ENCODE assay signal across 9 cellular contexts in genomic region chr3:14430706-14431470, GRCh38. TPM values are rescaled to one million over a fixed set of nuclear protein-coding genes. Genes with fewer than 3 reads are reported as not detected.
DNase-seq lines count a peak whose midpoint lies in the region; ATAC-seq, FAIRE-seq and TF ChIP-seq lines count a peak whose summit lies in the region.
"Had no signal": no experiment of that assay in that cellular context is flagged by ENCODE, and none has a peak within 500 bp of the region (broad histone marks: within the 10 kb centered on the region; RNA-seq: fewer than 3 reads in every experiment).

No MANE protein-coding gene starts in this region.

- H3K36me3 Mint-ChIP-seq in activated T-cell treated with anti-CD3 and anti-CD28 coated beads, Interleukin-2, amount 50 U/mL, for 72 hours (ENCODE audit: insufficient read depth in 2 of 2): no peaks in the 10 kb centered on the region
- H3K36me3 Mint-ChIP-seq in activated T-helper 1 cell treated with anti-CD3 and anti-CD28 coated beads, Interleukin-12 subunit alpha, Interleukin-12 subunit beta, Interleukin-2, Interleukin-4 antibody, amounts not matched to agents 30 ng/mL and 10 ng/mL and 1 ng/mL, durations not matched to agents 14 hours and 24 hours and 36 hours (ENCODE audit: low read depth): peaks cover 7% of the 10 kb centered on the region
- H3K36me3 Mint-ChIP-seq in memory B cell: no peaks in the 10 kb centered on the region

- DNase-seq in activated T-cell treated with anti-CD3 and anti-CD28 coated beads, Interleukin-2, amount 50 U/mL, for 72 hours: no peak
- DNase-seq in activated T-cell treated with anti-CD3 and anti-CD28 coated beads for 4 hours (no peak), memory B cell (ENCODE audit: low spot score in 2 of 2) (no peak), tibial artery (no peak), HTR-8/SVneo (ENCODE audit: insufficient read length, low spot score) (no peak), NCI-H2029 treated with DMSO at 0.1 percent for 48 hours (lab: John Stamatoyannopoulos, UW) (no peak)
- no peak for DNase-seq in activated T-helper 1 cell treated with anti-CD3 and anti-CD28 coated beads, Interleukin-12 subunit alpha, Interleukin-12 subunit beta, Interleukin-2, Interleukin-4 antibody, amounts not matched to agents 30 ng/mL and 10 ng/mL and 1 ng/mL, durations not matched to agents 14 hours and 24 hours and 36 hours (ENCODE audit: low spot score)
- DNase-seq: amniotic stem cell had no signal

- H3K4me1 ChIP-seq in tibial artery: peaks cover 0 to 41% (median 38%) of the 10 kb centered on the region in 4 donors

- H3K27me3 Mint-ChIP-seq in activated T-cell treated with anti-CD3 and anti-CD28 coated beads, Interleukin-2, amount 50 U/mL, for 72 hours (ENCODE audit: low read depth): no peaks in the 10 kb centered on the region
- no peaks in the 10 kb centered on the region for H3K27me3 Mint-ChIP-seq in activated T-helper 1 cell treated with anti-CD3 and anti-CD28 coated beads, Interleukin-12 subunit alpha, Interleukin-12 subunit beta, Interleukin-2, Interleukin-4 antibody, amounts not matched to agents 30 ng/mL and 10 ng/mL and 1 ng/mL, durations not matched to agents 14 hours and 24 hours and 36 hours (ENCODE audit: insufficient read depth)
- no peaks in the 10 kb centered on the region for H3K27me3 Mint-ChIP-seq in memory B cell

- H3K9me3 Mint-ChIP-seq in activated T-cell treated with anti-CD3 and anti-CD28 coated beads, Interleukin-2, amount 50 U/mL, for 72 hours: no peaks in the 10 kb centered on the region
- H3K9me3 Mint-ChIP-seq in activated T-helper 1 cell treated with anti-CD3 and anti-CD28 coated beads, Interleukin-12 subunit alpha, Interleukin-12 subunit beta, Interleukin-2, Interleukin-4 antibody, amounts not matched to agents 30 ng/mL and 10 ng/mL and 1 ng/mL, durations not matched to agents 14 hours and 24 hours and 36 hours: no peaks in the 10 kb centered on the region
- H3K9me3 Mint-ChIP-seq in memory B cell: no peaks in the 10 kb centered on the region

- H3K27ac Mint-ChIP-seq in activated T-cell treated with anti-CD3 and anti-CD28 coated beads, Interleukin-2, amount 50 U/mL, for 72 hours: peak overlapping the region; percentile 68
- H3K27ac Mint-ChIP-seq in activated T-helper 1 cell treated with anti-CD3 and anti-CD28 coated beads, Interleukin-12 subunit alpha, Interleukin-12 subunit beta, Interleukin-2, Interleukin-4 antibody, amounts not matched to agents 30 ng/mL and 10 ng/mL and 1 ng/mL, durations not matched to agents 14 hours and 24 hours and 36 hours: peak overlapping the region; percentile 97
- H3K27ac Mint-ChIP-seq in memory B cell: peak overlapping the region; percentile 94

- FAIRE-seq in HTR-8/SVneo (lab: Jason Lieb, UNC): no peak

- intact Hi-C loops in activated T-helper 1 cell treated with anti-CD3 and anti-CD28 coated beads, Interleukin-12 subunit alpha, Interleukin-12 subunit beta, Interleukin-2, Interleukin-4 antibody, amounts not matched to agents 30 ng/mL and 10 ng/mL and 1 ng/mL, durations not matched to agents 14 hours and 24 hours and 36 hours (cut with micrococcal nuclease): loop anchor here (10.0 kb wide), 1 partner anchor 514 kb away; the partner anchor contains the start of gene NR2C2
- intact Hi-C loops in tibial artery (cut with DNase I; ENCODE audit: low total_unique reads): no loop called here

- H3K36me3 ChIP-seq in tibial artery: no peaks in the 10 kb centered on the region

- ATAC-seq in activated T-cell treated with anti-CD3 and anti-CD28 coated beads, Interleukin-2, amount 50 U/mL, for 72 hours (replicated peaks in 1 of 2): no peak
- ATAC-seq in memory B cell (ENCODE audit: low read depth) (no peak), HG02852 (IDR thresholded peaks at IDR 0.05; ENCODE audit: unreplicated experiment) (no peak)

- peak overlapping the region; percentile 57 to 86 for H3K4me3 Mint-ChIP-seq in activated T-cell treated with anti-CD3 and anti-CD28 coated beads, Interleukin-2, amount 50 U/mL, for 72 hours
- H3K4me3 Mint-ChIP-seq in activated T-helper 1 cell treated with anti-CD3 and anti-CD28 coated beads, Interleukin-12 subunit alpha, Interleukin-12 subunit beta, Interleukin-2, Interleukin-4 antibody, amounts not matched to agents 30 ng/mL and 10 ng/mL and 1 ng/mL, durations not matched to agents 14 hours and 24 hours and 36 hours: peak overlapping the region; percentile 76
- H3K4me3 Mint-ChIP-seq in memory B cell: peak overlapping the region; percentile 52

- peaks cover 93% of the 10 kb centered on the region for H3K4me1 Mint-ChIP-seq in activated T-cell treated with anti-CD3 and anti-CD28 coated beads, Interleukin-2, amount 50 U/mL, for 72 hours (ENCODE audit: low read depth)
- peaks cover 93% of the 10 kb centered on the region for H3K4me1 Mint-ChIP-seq in activated T-helper 1 cell treated with anti-CD3 and anti-CD28 coated beads, Interleukin-12 subunit alpha, Interleukin-12 subunit beta, Interleukin-2, Interleukin-4 antibody, amounts not matched to agents 30 ng/mL and 10 ng/mL and 1 ng/mL, durations not matched to agents 14 hours and 24 hours and 36 hours (ENCODE audit: low read depth)
- H3K4me1 Mint-ChIP-seq in memory B cell: peaks cover 76% of the 10 kb centered on the region

- peak overlapping the region; percentile 60 to 77 for H3K27ac ChIP-seq in tibial artery

- no peak for TF ChIP-seq CTCF in tibial artery (IDR thresholded peaks at IDR 0.05)

- no peak overlapping the region for H3K4me3 ChIP-seq in tibial artery

- no peaks in the 10 kb centered on the region for H3K9me3 ChIP-seq in tibial artery

- no peaks in the 10 kb centered on the region for H3K27me3 ChIP-seq in tibial artery

RNA-seq across cellular contexts. Expression of gene SLC6A6, which starts 28.5 kb away (rescaled TPM):
- 10 to 100 TPM; 35.4 to 39.2 TPM for total RNA-seq in activated T-cell treated with anti-CD3 and anti-CD28 coated beads, Interleukin-2, amount 50 U/mL, for 72 hours
- total RNA-seq in activated T-helper 1 cell treated with anti-CD3 and anti-CD28 coated beads, Interleukin-12 subunit alpha, Interleukin-12 subunit beta, Interleukin-2, Interleukin-4 antibody, amounts not matched to agents 30 ng/mL and 10 ng/mL and 1 ng/mL, durations not matched to agents 14 hours and 24 hours and 36 hours: 45.4 and 51.2 TPM in 2 replicates
